Comparison of ENCODE assay signal across 1 cellular context in the genomic region with DNA sequence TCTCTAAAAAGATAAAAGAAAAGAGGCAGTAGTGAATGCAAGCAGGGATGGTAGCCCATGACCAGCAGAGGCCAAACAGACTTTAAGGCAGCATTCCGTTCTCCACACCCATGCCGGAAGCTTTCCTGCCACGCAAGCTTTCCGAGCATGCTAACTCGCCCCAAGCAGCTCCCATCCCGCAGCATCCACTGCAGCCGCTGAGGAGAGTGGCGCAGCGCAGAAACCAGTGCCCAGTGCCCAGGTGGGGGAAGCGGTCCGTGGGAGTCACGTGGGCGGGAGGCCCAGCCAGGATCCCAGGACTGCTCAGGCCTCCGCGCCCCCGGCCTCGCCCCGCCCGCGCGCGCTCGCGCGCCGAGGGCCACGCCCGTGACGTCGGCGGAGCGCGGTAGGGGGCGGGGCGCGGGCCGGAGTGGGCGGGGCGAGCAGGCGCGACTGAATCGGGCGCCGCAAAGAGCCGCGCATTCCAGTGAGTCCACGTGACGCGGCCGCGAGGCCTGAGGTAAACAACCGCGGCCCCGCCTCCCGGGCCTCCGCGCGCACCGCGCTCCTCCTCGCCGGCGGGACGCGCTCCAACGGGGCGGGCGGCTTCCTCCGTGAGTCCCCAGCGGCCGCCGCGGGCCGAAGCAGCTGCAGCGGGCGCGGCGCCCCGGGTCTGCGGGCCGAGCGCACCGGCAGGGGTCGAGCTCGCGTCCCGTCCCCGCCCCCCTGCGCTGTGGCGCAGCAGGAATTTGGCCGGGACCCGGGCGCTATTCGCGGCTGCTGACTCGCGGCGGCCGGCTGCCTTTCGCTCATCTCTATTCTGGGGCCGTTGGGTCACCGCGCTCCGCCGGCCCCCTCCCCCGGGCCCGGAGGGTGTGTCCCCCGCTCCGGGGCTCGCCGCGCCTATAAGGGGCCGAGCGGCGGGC.
TF ChIP-seq lines count a peak whose summit lies in the region.

A gene with protein sequence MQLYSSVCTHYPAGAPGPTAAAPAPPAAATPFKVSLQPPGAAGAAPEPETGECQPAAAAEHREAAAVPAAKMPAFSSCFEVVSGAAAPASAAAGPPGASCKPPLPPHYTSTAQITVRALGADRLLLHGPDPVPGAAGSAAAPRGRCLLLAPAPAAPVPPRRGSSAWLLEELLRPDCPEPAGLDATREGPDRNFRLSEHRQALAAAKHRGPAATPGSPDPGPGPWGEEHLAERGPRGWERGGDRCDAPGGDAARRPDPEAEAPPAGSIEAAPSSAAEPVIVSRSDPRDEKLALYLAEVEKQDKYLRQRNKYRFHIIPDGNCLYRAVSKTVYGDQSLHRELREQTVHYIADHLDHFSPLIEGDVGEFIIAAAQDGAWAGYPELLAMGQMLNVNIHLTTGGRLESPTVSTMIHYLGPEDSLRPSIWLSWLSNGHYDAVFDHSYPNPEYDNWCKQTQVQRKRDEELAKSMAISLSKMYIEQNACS (plus strand): TSS at position 529 of the 905 bp plus-strand sequence. CDS start 383 bp downstream, outside the sequence.

TF ChIP-seq in K562, 482 proteins besides CTCF, POLR2A, EP300 and RAD21 (continued from another document and continues in another):
- TF ChIP-seq, protein P1, sequence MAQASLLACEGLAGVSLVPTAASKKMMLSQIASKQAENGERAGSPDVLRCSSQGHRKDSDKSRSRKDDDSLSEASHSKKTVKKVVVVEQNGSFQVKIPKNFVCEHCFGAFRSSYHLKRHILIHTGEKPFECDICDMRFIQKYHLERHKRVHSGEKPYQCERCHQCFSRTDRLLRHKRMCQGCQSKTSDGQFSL (CRISPR knock-in tag; IDR thresholded peaks at IDR 0.05) = 0 out of 2 replicates have a peak, but pooled peaks have one; percentile 57
- TF ChIP-seq, protein P1 (tag; IDR thresholded peaks at IDR 0.05) = no peak
- TF ChIP-seq PHF21A (IDR thresholded peaks at IDR 0.05; ENCODE audit: borderline replicate concordance, low read depth) (no peak), SMARCA5 (IDR thresholded peaks at IDR 0.05) (no peak), ZBTB7A (IDR thresholded peaks at IDR 0.05; ENCODE audit: borderline replicate concordance, control insufficient read depth, low read depth, low read length) (0 out of 2 replicates have a peak, but pooled peaks have one; percentile 7), PHF8 (IDR thresholded peaks at IDR 0.05; ENCODE audit: borderline replicate concordance, low read length) (peak; percentile 70; the same call in 1 of the 2 replicates), ZNF316 (IDR thresholded peaks at IDR 0.05) (no peak), GABPB1 (CRISPR knock-in tag; IDR thresholded peaks at IDR 0.05) (peak; percentile 59; the same call in 1 of the 2 replicates), SIN3A (IDR thresholded peaks at IDR 0.05; ENCODE audit: borderline replicate concordance in 2 of 2, control insufficient read depth in 1 of 2, low read depth in 2 of 2, low read length in 2 of 2) (no peak; a peak in 2 of 4 replicates), SP1 (CRISPR knock-in tag; IDR thresholded peaks at IDR 0.05) (peak; percentile 70; the same call in 1 of the 2 replicates), ZNF140 (CRISPR knock-in tag; IDR thresholded peaks at IDR 0.05) (no peak), ZNF589 (CRISPR knock-in tag; IDR thresholded peaks at IDR 0.05; ENCODE audit: low read depth) (no peak), ZBTB1 (CRISPR knock-in tag; IDR thresholded peaks at IDR 0.05; ENCODE audit: borderline replicate concordance, low read depth) (no peak; the same call in 1 of the 2 replicates), LARP7 (IDR thresholded peaks at IDR 0.05) (no peak), ATF1 (CRISPR knock-in tag; IDR thresholded peaks at IDR 0.05) (0 out of 2 replicates have a peak, but pooled peaks have one; percentile 37), ATF1 (tag; IDR thresholded peaks at IDR 0.05) (peak; percentile 61), EP400 (IDR thresholded peaks at IDR 0.05) (peak; percentile 42; the same call in 1 of the 2 replicates), CBFA2T2 (conservative IDR thresholded peaks at IDR 0.05) (0 out of 2 replicates have a peak, but pooled peaks have one; percentile 7), CBFA2T3 (IDR thresholded peaks at IDR 0.05) (no peak), HMGN3 (IDR thresholded peaks at IDR 0.05; ENCODE audit: borderline replicate concordance, extremely low read depth, insufficient read length, low read depth, low read length) (peak; percentile 84), NBN (IDR thresholded peaks at IDR 0.05; ENCODE audit: low read depth) (no peak), CTBP1 (IDR thresholded peaks at IDR 0.05; ENCODE audit: borderline replicate concordance) (peak; percentile 99), IFI16 (CRISPR knock-in tag; IDR thresholded peaks at IDR 0.05) (no peak)
- TF ChIP-seq, protein P2, sequence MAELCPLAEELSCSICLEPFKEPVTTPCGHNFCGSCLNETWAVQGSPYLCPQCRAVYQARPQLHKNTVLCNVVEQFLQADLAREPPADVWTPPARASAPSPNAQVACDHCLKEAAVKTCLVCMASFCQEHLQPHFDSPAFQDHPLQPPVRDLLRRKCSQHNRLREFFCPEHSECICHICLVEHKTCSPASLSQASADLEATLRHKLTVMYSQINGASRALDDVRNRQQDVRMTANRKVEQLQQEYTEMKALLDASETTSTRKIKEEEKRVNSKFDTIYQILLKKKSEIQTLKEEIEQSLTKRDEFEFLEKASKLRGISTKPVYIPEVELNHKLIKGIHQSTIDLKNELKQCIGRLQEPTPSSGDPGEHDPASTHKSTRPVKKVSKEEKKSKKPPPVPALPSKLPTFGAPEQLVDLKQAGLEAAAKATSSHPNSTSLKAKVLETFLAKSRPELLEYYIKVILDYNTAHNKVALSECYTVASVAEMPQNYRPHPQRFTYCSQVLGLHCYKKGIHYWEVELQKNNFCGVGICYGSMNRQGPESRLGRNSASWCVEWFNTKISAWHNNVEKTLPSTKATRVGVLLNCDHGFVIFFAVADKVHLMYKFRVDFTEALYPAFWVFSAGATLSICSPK (IDR thresholded peaks at IDR 0.05; ENCODE audit: borderline replicate concordance) = no peak
- TF ChIP-seq, protein P3, sequence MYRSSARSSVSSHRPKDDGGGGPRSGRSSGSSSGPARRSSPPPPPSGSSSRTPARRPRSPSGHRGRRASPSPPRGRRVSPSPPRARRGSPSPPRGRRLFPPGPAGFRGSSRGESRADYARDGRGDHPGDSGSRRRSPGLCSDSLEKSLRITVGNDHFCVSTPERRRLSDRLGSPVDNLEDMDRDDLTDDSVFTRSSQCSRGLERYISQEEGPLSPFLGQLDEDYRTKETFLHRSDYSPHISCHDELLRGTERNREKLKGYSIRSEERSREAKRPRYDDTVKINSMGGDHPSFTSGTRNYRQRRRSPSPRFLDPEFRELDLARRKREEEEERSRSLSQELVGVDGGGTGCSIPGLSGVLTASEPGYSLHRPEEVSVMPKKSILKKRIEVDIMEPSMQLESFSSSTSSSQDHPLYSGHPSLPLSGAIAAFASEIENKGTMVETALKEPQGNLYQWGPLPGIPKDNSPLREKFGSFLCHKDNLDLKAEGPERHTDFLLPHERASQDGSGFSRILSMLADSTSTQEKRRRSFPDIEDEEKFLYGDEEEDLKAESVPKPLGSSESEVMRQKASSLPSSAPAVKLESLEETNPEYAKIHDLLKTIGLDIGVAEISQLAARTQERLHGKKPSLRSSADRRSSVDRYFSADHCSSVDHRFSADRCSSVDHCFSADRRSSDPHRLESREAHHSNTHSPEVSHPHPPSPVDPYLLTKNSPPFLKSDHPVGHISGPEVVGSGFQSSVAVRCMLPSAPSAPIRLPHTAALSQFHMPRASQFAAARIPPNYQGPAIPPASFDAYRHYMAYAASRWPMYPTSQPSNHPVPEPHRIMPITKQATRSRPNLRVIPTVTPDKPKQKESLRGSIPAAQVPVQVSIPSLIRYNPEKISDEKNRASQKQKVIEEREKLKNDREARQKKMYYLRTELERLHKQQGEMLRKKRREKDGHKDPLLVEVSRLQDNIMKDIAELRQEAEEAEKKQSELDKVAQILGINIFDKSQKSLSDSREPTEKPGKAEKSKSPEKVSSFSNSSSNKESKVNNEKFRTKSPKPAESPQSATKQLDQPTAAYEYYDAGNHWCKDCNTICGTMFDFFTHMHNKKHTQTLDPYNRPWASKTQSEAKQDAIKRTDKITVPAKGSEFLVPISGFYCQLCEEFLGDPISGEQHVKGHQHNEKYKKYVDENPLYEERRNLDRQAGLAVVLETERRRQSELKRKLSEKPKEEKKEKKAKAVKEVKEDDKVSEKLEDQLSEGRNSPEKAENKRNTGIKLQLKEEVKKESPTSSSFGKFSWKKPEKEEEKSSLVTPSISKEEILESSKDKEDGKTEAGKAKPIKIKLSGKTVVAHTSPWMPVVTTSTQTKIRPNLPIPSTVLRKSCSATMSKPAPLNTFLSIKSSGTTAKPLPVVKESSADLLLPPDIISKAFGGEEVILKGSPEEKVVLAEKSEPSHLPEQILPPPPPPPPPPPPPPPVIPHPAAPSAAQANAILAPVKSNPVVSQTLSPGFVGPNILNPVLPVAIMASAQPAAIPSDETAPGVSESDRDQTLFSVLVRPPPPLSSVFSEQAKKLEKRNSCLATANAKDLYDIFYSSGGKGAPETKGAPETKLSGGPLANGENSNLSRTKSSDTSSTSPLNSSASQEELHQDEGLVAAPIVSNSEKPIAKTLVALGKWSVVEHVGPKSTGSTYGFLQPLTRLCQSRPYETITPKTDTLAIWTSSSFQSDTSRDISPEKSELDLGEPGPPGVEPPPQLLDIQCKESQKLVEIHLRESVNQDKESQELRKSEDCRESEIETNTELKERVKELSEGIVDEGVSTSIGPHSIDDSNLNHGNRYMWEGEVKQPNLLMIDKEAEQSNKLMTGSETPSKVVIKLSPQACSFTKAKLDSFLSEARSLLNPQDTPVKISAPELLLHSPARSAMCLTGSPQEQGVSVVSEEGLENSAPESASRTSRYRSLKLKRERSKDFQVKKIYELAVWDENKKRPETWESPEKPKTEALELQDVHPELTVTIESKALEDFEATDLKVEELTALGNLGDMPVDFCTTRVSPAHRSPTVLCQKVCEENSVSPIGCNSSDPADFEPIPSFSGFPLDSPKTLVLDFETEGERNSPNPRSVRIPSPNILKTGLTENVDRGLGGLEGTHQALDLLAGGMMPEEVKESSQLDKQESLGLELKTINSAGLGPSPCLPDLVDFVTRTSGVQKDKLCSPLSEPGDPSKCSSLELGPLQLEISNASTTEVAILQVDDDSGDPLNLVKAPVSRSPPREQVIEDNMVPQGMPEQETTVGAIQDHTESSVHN (IDR thresholded peaks at IDR 0.05; ENCODE audit: borderline replicate concordance in 1 of 2, low read depth in 1 of 2) = no peak
- TF ChIP-seq, protein P4, sequence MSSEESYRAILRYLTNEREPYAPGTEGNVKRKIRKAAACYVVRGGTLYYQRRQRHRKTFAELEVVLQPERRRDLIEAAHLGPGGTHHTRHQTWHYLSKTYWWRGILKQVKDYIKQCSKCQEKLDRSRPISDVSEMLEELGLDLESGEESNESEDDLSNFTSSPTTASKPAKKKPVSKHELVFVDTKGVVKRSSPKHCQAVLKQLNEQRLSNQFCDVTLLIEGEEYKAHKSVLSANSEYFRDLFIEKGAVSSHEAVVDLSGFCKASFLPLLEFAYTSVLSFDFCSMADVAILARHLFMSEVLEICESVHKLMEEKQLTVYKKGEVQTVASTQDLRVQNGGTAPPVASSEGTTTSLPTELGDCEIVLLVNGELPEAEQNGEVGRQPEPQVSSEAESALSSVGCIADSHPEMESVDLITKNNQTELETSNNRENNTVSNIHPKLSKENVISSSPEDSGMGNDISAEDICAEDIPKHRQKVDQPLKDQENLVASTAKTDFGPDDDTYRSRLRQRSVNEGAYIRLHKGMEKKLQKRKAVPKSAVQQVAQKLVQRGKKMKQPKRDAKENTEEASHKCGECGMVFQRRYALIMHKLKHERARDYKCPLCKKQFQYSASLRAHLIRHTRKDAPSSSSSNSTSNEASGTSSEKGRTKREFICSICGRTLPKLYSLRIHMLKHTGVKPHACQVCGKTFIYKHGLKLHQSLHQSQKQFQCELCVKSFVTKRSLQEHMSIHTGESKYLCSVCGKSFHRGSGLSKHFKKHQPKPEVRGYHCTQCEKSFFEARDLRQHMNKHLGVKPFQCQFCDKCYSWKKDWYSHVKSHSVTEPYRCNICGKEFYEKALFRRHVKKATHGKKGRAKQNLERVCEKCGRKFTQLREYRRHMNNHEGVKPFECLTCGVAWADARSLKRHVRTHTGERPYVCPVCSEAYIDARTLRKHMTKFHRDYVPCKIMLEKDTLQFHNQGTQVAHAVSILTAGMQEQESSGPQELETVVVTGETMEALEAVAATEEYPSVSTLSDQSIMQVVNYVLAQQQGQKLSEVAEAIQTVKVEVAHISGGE (CRISPR knock-in tag; IDR thresholded peaks at IDR 0.05) = peak in 1 of 3 experiments; percentile 71; a peak in 1 of 6 replicates
- TF ChIP-seq, protein P5, sequence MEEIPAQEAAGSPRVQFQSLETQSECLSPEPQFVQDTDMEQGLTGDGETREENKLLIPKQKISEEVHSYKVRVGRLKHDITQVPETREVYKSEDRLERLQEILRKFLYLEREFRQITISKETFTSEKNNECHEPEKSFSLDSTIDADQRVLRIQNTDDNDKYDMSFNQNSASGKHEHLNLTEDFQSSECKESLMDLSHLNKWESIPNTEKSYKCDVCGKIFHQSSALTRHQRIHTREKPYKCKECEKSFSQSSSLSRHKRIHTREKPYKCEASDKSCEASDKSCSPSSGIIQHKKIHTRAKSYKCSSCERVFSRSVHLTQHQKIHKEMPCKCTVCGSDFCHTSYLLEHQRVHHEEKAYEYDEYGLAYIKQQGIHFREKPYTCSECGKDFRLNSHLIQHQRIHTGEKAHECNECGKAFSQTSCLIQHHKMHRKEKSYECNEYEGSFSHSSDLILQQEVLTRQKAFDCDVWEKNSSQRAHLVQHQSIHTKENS (CRISPR knock-in tag; IDR thresholded peaks at IDR 0.05) = no peak
- TF ChIP-seq, protein P6, sequence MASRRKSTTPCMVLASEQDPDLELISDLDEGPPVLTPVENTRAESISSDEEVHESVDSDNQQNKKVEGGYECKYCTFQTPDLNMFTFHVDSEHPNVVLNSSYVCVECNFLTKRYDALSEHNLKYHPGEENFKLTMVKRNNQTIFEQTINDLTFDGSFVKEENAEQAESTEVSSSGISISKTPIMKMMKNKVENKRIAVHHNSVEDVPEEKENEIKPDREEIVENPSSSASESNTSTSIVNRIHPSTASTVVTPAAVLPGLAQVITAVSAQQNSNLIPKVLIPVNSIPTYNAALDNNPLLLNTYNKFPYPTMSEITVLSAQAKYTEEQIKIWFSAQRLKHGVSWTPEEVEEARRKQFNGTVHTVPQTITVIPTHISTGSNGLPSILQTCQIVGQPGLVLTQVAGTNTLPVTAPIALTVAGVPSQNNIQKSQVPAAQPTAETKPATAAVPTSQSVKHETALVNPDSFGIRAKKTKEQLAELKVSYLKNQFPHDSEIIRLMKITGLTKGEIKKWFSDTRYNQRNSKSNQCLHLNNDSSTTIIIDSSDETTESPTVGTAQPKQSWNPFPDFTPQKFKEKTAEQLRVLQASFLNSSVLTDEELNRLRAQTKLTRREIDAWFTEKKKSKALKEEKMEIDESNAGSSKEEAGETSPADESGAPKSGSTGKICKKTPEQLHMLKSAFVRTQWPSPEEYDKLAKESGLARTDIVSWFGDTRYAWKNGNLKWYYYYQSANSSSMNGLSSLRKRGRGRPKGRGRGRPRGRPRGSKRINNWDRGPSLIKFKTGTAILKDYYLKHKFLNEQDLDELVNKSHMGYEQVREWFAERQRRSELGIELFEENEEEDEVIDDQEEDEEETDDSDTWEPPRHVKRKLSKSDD (conservative IDR thresholded peaks at IDR 0.05; ENCODE audit: low read length) = no peak
- TF ChIP-seq, protein P7, sequence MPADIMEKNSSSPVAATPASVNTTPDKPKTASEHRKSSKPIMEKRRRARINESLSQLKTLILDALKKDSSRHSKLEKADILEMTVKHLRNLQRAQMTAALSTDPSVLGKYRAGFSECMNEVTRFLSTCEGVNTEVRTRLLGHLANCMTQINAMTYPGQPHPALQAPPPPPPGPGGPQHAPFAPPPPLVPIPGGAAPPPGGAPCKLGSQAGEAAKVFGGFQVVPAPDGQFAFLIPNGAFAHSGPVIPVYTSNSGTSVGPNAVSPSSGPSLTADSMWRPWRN (IDR thresholded peaks at IDR 0.05; ENCODE audit: low read depth) = no peak
